17 cellular contexts compared by ENCODE assay signal in the genomic region with DNA sequence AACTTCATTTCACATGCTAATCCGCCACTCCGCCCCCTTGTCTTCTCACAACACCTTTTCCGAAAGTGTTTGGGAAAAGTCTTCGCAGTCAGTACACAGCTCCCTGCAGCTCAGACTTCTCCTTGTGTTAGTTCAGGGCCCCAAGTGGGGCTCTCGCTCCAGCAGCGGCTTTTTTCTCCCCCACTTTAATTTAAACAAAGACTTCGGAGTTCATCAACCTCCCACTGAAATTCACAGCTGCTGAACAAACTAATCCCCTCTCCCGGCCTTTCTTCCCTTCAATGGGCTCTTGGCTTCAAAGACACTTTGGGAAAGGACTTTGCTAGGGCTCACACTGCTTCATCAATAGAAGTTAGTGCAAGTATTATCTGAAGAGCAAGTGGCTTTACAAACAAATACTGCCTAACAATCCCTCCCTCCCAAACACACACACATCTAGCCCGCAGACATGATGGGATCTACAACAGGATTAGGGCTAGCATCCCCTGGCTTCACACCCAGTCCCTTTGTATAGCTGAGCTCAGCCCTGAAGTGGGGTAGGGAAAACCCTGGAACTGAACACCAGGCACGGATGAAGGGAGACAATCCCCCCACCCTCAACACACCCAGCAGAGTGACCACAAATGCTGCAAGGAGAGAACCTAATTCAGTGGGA. TPM values are rescaled to one million over a fixed set of nuclear protein-coding genes. Genes with fewer than 3 reads are reported as not detected.
"Had no signal": no experiment of that assay in that cellular context is flagged by ENCODE, and none has a peak within 500 bp of the region (broad histone marks: within the 10 kb centered on the region; RNA-seq: fewer than 3 reads in every experiment).

No MANE protein-coding gene starts in this region.

- H3K36me3 ChIP-seq: ovary had no signal

- ATAC-seq: activated CD8-positive, alpha-beta T cell treated with anti-CD3 and anti-CD28 coated beads for 36 hours; activated T-cell treated with anti-CD3 and anti-CD28 coated beads, Interleukin-2, amount 50 U/mL, for 72 hours; heart left ventricle; left lobe of liver; natural killer cell treated with Interleukin-12 subunit alpha and Interleukin-12 subunit beta and Interleukin-15 and Interleukin-18, amount 100 ng/mL, for 72 hours; upper lobe of right lung had no signal

- H3K9me3 ChIP-seq: ascending aorta, heart left ventricle, ovary, upper lobe of right lung had no signal

- H3K4me3 Mint-ChIP-seq: activated CD8-positive, alpha-beta T cell treated with anti-CD3 and anti-CD28 coated beads for 36 hours; activated T-cell treated with anti-CD3 and anti-CD28 coated beads, Interleukin-2, amount 50 U/mL, for 72 hours; natural killer cell treated with Interleukin-12 subunit alpha and Interleukin-12 subunit beta and Interleukin-15 and Interleukin-18, amount 100 ng/mL, for 72 hours had no signal

- H3K27me3 ChIP-seq: ascending aorta, ovary had no signal

- H3K27ac ChIP-seq: ascending aorta, heart left ventricle, ovary, upper lobe of right lung had no signal

- H3K27ac Mint-ChIP-seq: activated CD8-positive, alpha-beta T cell treated with anti-CD3 and anti-CD28 coated beads for 36 hours; activated T-cell treated with anti-CD3 and anti-CD28 coated beads, Interleukin-2, amount 50 U/mL, for 72 hours; natural killer cell treated with Interleukin-12 subunit alpha and Interleukin-12 subunit beta and Interleukin-15 and Interleukin-18, amount 100 ng/mL, for 72 hours had no signal

- DNase-seq: activated CD8-positive, alpha-beta memory T cell treated with anti-CD3 and anti-CD28 coated beads, Interleukin-2, amount 50 U/mL, for 4 hours; activated CD8-positive, alpha-beta T cell treated with anti-CD3 and anti-CD28 coated beads for 36 hours; activated gamma-delta T cell treated with Interleukin-2 at 50 U/mL for 16 hours; activated T-cell treated with anti-CD3 and anti-CD28 coated beads, Interleukin-2, amount 50 U/mL, for 72 hours; foreskin melanocyte; heart left ventricle; ovary; stimulated activated CD4-positive, alpha-beta T cell treated with anti-CD3 and anti-CD28 coated beads, Interleukin-12 subunit alpha, Interleukin-12 subunit beta, amount 100 ng/mL, for 4 hours; stimulated activated naive CD4-positive, alpha-beta T cell; SW 1271; T-helper 9 cell; upper lobe of right lung had no signal

- H3K9me3 Mint-ChIP-seq: activated CD8-positive, alpha-beta T cell treated with anti-CD3 and anti-CD28 coated beads for 36 hours; natural killer cell treated with Interleukin-12 subunit alpha and Interleukin-12 subunit beta and Interleukin-15 and Interleukin-18, amount 100 ng/mL, for 72 hours had no signal

- H3K4me3 ChIP-seq: ascending aorta, heart left ventricle, ovary, upper lobe of right lung had no signal

RNA-seq across cellular contexts. Expression of a gene that starts 23.2 kb away (rescaled TPM):
- total RNA-seq: ascending aorta; bronchial epithelial cell; heart left ventricle; left lobe of liver; natural killer cell treated with Interleukin-12 subunit alpha and Interleukin-12 subunit beta and Interleukin-15 and Interleukin-18, amount 100 ng/mL, for 72 hours; temporal lobe; upper lobe of right lung had no signal
- polyA plus RNA-seq: heart left ventricle had no signal
